In the genomic region with DNA sequence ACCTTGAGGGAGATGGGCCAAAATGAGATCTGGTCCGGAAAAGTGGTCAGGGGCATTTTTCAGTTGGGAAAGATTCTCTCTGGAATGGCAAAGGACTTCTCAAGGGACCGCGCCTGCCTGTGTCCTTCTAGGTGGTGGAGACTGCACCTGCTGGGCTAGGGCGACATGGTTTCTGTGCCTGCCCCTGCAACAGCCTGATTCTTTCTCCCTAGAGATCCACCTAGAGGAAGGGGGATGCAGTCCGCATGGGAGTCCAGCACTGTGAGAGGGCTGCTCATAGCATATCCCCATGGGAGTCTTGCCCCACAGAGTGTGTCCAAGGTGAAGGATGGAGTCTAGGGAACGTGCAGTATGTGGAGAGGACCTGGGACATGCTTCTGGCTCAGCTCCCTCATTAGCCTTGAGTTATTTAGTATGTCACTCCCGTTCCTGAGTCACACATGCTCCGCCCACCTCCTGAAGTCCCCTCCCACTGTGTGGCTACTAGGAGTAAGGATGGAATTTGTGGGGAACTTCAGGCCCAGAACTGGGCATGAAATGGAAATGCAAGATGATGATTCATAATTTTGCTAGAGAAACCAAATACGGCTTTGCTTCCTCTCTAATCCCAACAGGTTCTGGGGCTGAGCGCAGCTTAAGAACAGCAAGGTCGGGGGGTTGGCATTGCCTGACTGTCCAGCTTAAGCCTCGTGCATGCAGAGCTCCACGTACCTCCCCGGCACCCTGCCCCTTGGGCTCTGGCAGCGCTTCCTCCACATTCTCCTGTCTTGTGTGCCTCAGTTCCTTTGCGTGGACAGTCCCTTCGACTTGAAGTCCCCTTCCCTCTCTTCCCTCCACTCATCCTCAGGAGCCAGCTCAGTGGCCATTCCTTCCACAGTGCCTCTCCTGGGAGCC, we compare ENCODE assay signal across 9 cellular contexts. TPM values are rescaled to one million over a fixed set of nuclear protein-coding genes. Genes with fewer than 3 reads are reported as not detected.
DNase-seq lines count a peak whose midpoint lies in the region; ATAC-seq, FAIRE-seq and TF ChIP-seq lines count a peak whose summit lies in the region.
"Had no signal": no experiment of that assay in that cellular context is flagged by ENCODE, and none has a peak within 500 bp of the region (broad histone marks: within the 10 kb centered on the region; RNA-seq: fewer than 3 reads in every experiment).

No MANE protein-coding gene starts in this region.

- ATAC-seq in GM18511 (IDR thresholded peaks at IDR 0.05; ENCODE audit: unreplicated experiment) (no peak), HG03097 (IDR thresholded peaks at IDR 0.05; ENCODE audit: low FRiP score, unreplicated experiment) (no peak)

- H3K9ac ChIP-seq in mesendoderm (ENCODE audit: low read length), result no peak overlapping the region

- WGBS in mesendoderm (ENCODE audit: extremely low coverage, insufficient coverage, low lambda C conversion rate), result no CpG with 5 or more reads among the region's 17 CpGs
- WGBS in tibial nerve, 2 donors, result 71 to 78% methylated on average over 17 of the region's 17 CpGs

- DNase-seq in HTR-8/SVneo (ENCODE audit: insufficient read length, low spot score) (peak; percentile 87), mesendoderm (peak; percentile 65), tibial nerve (ENCODE audit: low spot score in 2 of 2) (no peak), NCI-H1092 treated with DMSO at 0.1 percent for 48 hours (lab: John Stamatoyannopoulos, UW) (no peak)

- no peak for TF ChIP-seq POLR2A in tibial nerve (IDR thresholded peaks at IDR 0.05)

- H3K79me2 ChIP-seq in ACC112 (ENCODE audit: control insufficient read depth, insufficient read depth, low read length, unreplicated experiment) (no peaks in the 10 kb centered on the region), mesendoderm (ENCODE audit: control insufficient read depth, insufficient read depth, low read length) (no peaks in the 10 kb centered on the region)

- no peak overlapping the region for H3K18ac ChIP-seq in mesendoderm (ENCODE audit: low read length)

- no peak for TF ChIP-seq EP300 in tibial nerve (IDR thresholded peaks at IDR 0.05)

- H3K79me1 ChIP-seq in mesendoderm (ENCODE audit: low read length), result no peaks in the 10 kb centered on the region

- H3K27ac ChIP-seq in ACC112 (ENCODE audit: low read depth, low read length) (peak overlapping the region; percentile 80), cingulate gyrus (ENCODE audit: low read depth, low read length) (peak overlapping the region; percentile 61), mesendoderm (ENCODE audit: low read depth, low read length) (no peak overlapping the region), tibial nerve (peak overlapping the region in 2 of 4 donors; percentile 49 to 65)

- no peak for TF ChIP-seq CTCF in tibial nerve (IDR thresholded peaks at IDR 0.05)

- H3K4me1 ChIP-seq in ACC112 (ENCODE audit: control insufficient read depth, insufficient read depth, low read length, unreplicated experiment), result peaks cover 28% of the 10 kb centered on the region
- H3K4me1 ChIP-seq in mesendoderm (ENCODE audit: control insufficient read depth, low read depth, low read length), result no peaks in the 10 kb centered on the region
- peaks cover 0 to 25% (median 7%) of the 10 kb centered on the region in 4 donors for H3K4me1 ChIP-seq in tibial nerve

- no peak overlapping the region for H4K5ac ChIP-seq in mesendoderm (ENCODE audit: low read length)

- no peak overlapping the region for H3K4me2 ChIP-seq in mesendoderm (ENCODE audit: low read length)

- H4K8ac ChIP-seq in mesendoderm (ENCODE audit: low read depth, low read length), result no peak overlapping the region

- H2AFZ ChIP-seq in ACC112 (ENCODE audit: low read length, unreplicated experiment), result peak overlapping the region; percentile 48

- no peak overlapping the region for H2AK5ac ChIP-seq in mesendoderm (ENCODE audit: low read length)

- H3K4me3 ChIP-seq in ACC112 (ENCODE audit: low read depth, low read length) (no peak overlapping the region), mesendoderm (ENCODE audit: low read length) (no peak overlapping the region), tibial nerve (no peak overlapping the region)

- no peak overlapping the region for H3K56ac ChIP-seq in mesendoderm (ENCODE audit: low read length)

- H2BK5ac ChIP-seq in mesendoderm (ENCODE audit: low read length), result no peak overlapping the region

- H3K36me3 ChIP-seq in ACC112 (ENCODE audit: insufficient read depth, low read length) (no peaks in the 10 kb centered on the region), mesendoderm (ENCODE audit: control insufficient read depth, insufficient read depth, low read length) (no peaks in the 10 kb centered on the region), tibial nerve (no peaks in the 10 kb centered on the region)

- H3K4ac ChIP-seq in mesendoderm (ENCODE audit: low read depth, low read length), result no peak overlapping the region

- H2BK15ac ChIP-seq in mesendoderm (replicated peaks; ENCODE audit: low read depth), result no peak overlapping the region

- no peak overlapping the region for H2BK120ac ChIP-seq in mesendoderm (ENCODE audit: low read depth, low read length)

- peaks cover 0 to 11% (median 0%) of the 10 kb centered on the region in 4 donors for H3K9me3 ChIP-seq in tibial nerve

- peak; percentile 95 for FAIRE-seq in HTR-8/SVneo (lab: Jason Lieb, UNC)

- no peak overlapping the region for H3K23ac ChIP-seq in mesendoderm (ENCODE audit: low read length)

- H3K27me3 ChIP-seq in ACC112 (ENCODE audit: insufficient read depth, low read length) (no peaks in the 10 kb centered on the region), mesendoderm (ENCODE audit: insufficient read depth, low read length, poor library complexity) (no peaks in the 10 kb centered on the region), tibial nerve (no peaks in the 10 kb centered on the region)

RNA-seq across cellular contexts. Expression of a gene that starts 35.0 kb away (rescaled TPM):
- polyA plus RNA-seq in mesendoderm (2013, experiment 1 of 2), result 1.4 TPM
- 1.6 TPM for polyA plus RNA-seq in mesendoderm (2013, experiment 2 of 2)
- under 1 TPM in 2 of 4 donors, not detected in 2; 0.22 to 0.98 TPM for total RNA-seq in tibial nerve
- total RNA-seq: T-helper 1 cell treated with Interleukin-12 subunit alpha and Interleukin-12 subunit beta and Interleukin-4 antibody, amounts not matched to agents 30 ng/mL and 1 ng/mL, for 36 hours had no signal

Comparison
In these comparisons a context has a peak if more than half of its experiments do, and no peak if none do; other contexts are left out.
1. DNase-seq: peak in HTR-8/SVneo (single experiment) and mesendoderm (single experiment); none in tibial nerve (0 of 2) and NCI-H1092 treated with DMSO at 0.1 percent for 48 hours (single experiment).